1 cellular context compared by ENCODE assay signal in the genomic region with DNA sequence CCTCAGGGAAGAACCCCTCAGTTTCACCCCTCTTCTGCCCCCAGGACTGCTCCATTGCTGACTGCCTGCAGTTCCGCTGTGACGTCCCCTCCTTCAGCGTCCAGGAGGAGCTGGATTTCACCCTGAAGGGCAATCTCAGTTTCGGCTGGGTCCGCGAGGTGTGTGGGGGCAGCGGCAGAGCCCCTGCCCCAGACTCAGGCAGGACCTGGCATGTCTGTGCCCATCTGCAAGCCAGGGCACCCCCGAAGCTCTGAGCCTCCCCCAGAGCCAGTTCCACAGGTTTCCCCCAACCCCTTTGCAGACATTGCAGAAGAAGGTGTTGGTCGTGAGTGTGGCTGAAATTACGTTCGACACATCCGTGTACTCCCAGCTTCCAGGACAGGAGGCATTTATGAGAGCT.
TF ChIP-seq lines count a peak whose summit lies in the region.

No MANE protein-coding gene starts in this region.

TF ChIP-seq in SK-N-SH, 30 proteins besides CTCF, POLR2A, EP300 and RAD21 (continued from another document):
- no peak for TF ChIP-seq FOSL2 (IDR thresholded peaks at IDR 0.05; ENCODE audit: borderline replicate concordance, low read depth)
- TF ChIP-seq, protein P1, sequence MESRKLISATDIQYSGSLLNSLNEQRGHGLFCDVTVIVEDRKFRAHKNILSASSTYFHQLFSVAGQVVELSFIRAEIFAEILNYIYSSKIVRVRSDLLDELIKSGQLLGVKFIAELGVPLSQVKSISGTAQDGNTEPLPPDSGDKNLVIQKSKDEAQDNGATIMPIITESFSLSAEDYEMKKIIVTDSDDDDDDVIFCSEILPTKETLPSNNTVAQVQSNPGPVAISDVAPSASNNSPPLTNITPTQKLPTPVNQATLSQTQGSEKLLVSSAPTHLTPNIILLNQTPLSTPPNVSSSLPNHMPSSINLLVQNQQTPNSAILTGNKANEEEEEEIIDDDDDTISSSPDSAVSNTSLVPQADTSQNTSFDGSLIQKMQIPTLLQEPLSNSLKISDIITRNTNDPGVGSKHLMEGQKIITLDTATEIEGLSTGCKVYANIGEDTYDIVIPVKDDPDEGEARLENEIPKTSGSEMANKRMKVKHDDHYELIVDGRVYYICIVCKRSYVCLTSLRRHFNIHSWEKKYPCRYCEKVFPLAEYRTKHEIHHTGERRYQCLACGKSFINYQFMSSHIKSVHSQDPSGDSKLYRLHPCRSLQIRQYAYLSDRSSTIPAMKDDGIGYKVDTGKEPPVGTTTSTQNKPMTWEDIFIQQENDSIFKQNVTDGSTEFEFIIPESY (IDR thresholded peaks at IDR 0.05; ENCODE audit: borderline replicate concordance, low read depth) = no peak
